28 cellular contexts compared by ENCODE assay signal in the genomic region with DNA sequence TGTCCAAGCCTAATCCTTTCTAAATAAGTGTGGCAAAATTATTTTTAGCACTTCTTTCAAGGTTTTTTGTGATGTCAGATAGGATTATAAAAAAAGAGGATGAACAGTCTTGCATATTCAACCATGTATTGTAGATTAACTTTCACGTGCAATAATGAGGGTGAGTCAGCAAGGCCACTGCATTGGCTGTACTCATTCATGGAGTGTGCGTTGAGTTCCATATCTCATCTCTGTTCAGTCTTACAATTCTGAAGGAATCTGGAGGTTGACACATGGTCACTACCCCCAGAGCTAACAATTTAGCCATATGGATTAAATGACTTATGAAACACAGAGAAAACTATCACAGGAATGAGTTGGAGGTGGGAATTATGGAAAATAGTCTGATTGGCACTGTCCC.
"Had no signal": no experiment of that assay in that cellular context is flagged by ENCODE, and none has a peak within 500 bp of the region (broad histone marks: within the 10 kb centered on the region; RNA-seq: fewer than 3 reads in every experiment).

No MANE protein-coding gene starts in this region.

- H3K9me3 ChIP-seq: esophagus squamous epithelium, mucosa of descending colon, neutrophil, pancreas, right lobe of liver, suprapubic skin, transverse colon, upper lobe of right lung, uterus had no signal

- H3K27me3 ChIP-seq: esophagus squamous epithelium, neutrophil, pancreas, right lobe of liver, suprapubic skin, transverse colon, upper lobe of right lung, uterus had no signal

- H3K4me1 ChIP-seq: esophagus squamous epithelium, pancreas, suprapubic skin, transverse colon, upper lobe of right lung, uterus had no signal

- H3K4me3 ChIP-seq: esophagus squamous epithelium, mucosa of descending colon, pancreas, right lobe of liver, suprapubic skin, transverse colon, upper lobe of right lung, uterus had no signal

- H3K27ac ChIP-seq: esophagus squamous epithelium, neutrophil, pancreas, right lobe of liver, suprapubic skin, transverse colon, upper lobe of right lung, uterus had no signal

- H3K36me3 ChIP-seq: esophagus squamous epithelium, neutrophil, pancreas, right lobe of liver, suprapubic skin, transverse colon, upper lobe of right lung, uterus had no signal

- FAIRE-seq: endometrium, frontal cortex, kidney, pancreas, small intestine had no signal

- ATAC-seq: effector memory CD8-positive, alpha-beta T cell; left lobe of liver; mucosa of descending colon; natural killer cell treated with Interleukin-12 subunit alpha and Interleukin-12 subunit beta and Interleukin-15 and Interleukin-18, amount 100 ng/mL, for 72 hours; pancreas; right lobe of liver; stimulated activated naive CD8-positive, alpha-beta T cell treated with anti-CD3 and anti-CD28 coated beads, Interleukin-15, amount 100 ng/mL, for 72 hours; upper lobe of right lung had no signal

- DNase-seq: cortex of kidney; effector memory CD8-positive, alpha-beta T cell; erythroblast; esophagus squamous epithelium; hypothalamus; immature natural killer cell; kidney; mesenchymal stem cell; mucosa of descending colon; naive B cell; pancreas; retina; right lobe of liver; small intestine; stimulated activated CD4-positive, alpha-beta T cell treated with anti-CD3 and anti-CD28 coated beads, Interleukin-1b, Interleukin-23, amount 100 ng/mL, for 48 hours; stimulated activated CD4-positive, alpha-beta T cell treated with anti-CD3 and anti-CD28 coated beads, Interleukin-4, amount 100 ng/mL, for 1 hour; stimulated activated CD8-positive, alpha-beta memory T cell treated with anti-CD3 and anti-CD28 coated beads, Interleukin-4, amount 100 ng/mL, for 48 hours; stimulated activated naive CD4-positive, alpha-beta T cell; stimulated activated naive CD8-positive, alpha-beta T cell treated with anti-CD3 and anti-CD28 coated beads, Interleukin-15, amount 100 ng/mL, for 72 hours; transverse colon; upper lobe of right lung; uterus had no signal
